ENCODE assay signal across 17 cellular contexts in the genomic region with DNA sequence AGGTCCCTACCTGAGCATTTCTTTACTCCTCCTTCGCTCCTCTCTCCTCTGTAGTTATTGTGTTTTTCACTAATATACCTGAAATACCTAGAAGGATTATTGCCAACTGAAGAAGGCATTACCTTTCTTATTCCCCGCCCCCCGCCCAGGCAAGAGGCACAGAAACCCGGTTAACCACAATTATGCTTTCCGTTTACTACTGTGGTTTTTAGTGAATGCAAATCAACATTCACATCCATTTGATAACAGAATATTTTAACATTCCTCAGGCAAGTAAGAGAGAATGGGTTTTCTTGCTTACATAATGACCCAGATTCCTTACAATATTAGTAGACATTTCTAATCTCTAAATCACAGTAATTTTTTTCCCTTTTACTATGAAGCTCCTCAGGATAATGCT.
A peak's percentile ranks its signal among the peaks of the same experiment; 100 is the strongest.
DNase-seq lines count a peak whose midpoint lies in the region; ATAC-seq and TF ChIP-seq lines count a peak whose summit lies in the region.
"Had no signal": no experiment of that assay in that cellular context is flagged by ENCODE, and none has a peak within 500 bp of the region (broad histone marks: within the 10 kb centered on the region; RNA-seq: fewer than 3 reads in every experiment).

No MANE protein-coding gene starts in this region.

- peak overlapping the region in 6 of 7 donors; percentile 38 to 78 (median 62) for H3K4me3 Mint-ChIP-seq in CD8-positive, alpha-beta memory T cell
- H3K4me3 Mint-ChIP-seq: dendritic cell treated with granulocyte-macrophage colony-stimulating factor and Interleukin-4, amounts not matched to agents 40 ng/mL and 50 ng/mL, for 4 days; neural progenitor cell; stimulated activated effector memory CD8-positive, alpha-beta T cell treated with anti-CD3 and anti-CD28 coated beads, Interleukin-12 subunit alpha, Interleukin-12 subunit beta, amount 100 ng/mL, for 72 hours had no signal

- no peak overlapping the region for H3K4me3 ChIP-seq in CD8-positive, alpha-beta memory T cell (ENCODE audit: low read length)
- H3K4me3 ChIP-seq in Loucy (ENCODE audit: low read length, poor library complexity, severe bottlenecking): peak overlapping the region; percentile 47
- H3K4me3 ChIP-seq: K562, lower lobe of right lung, neural progenitor cell had no signal

- no peaks in the 10 kb centered on the region for H4K20me1 ChIP-seq in Loucy (ENCODE audit: insufficient read depth, low read length, poor library complexity, severe bottlenecking)

- DNase-seq in CD8-positive, alpha-beta memory T cell: peak in 2 of 5 donors; percentile 16 to 61
- DNase-seq in activated naive CD4-positive, alpha-beta T cell treated with anti-CD3 and anti-CD28 coated beads, Interleukin-2, amount 50 U/mL, for 16 hours: peak; percentile 20
- peak; percentile 18 for DNase-seq in iris pigment epithelial cell (ENCODE audit: low read depth)
- no peak for DNase-seq in C1 segment of cervical spinal cord (lab: John Stamatoyannopoulos, UW)
- DNase-seq in dedifferentiated amniotic fluid mesenchymal stem cell (ENCODE audit: extremely low spot score): no peak
- DNase-seq: Caco-2; GOT3; lower lobe of right lung; NCI-H510A treated with DMSO at 0.1 percent for 48 hours; stimulated activated CD4-positive, alpha-beta T cell treated with anti-CD3 and anti-CD28 coated beads, Interleukin-4, amount 100 ng/mL, for 4 hours had no signal

- H3K9me2 ChIP-seq in Loucy (replicated peaks; ENCODE audit: low read depth, low read length): no peaks in the 10 kb centered on the region

- H3K27me3 ChIP-seq in CD8-positive, alpha-beta memory T cell (ENCODE audit: insufficient read depth, low read length, poor library complexity, severe bottlenecking): no peaks in the 10 kb centered on the region
- no peaks in the 10 kb centered on the region for H3K27me3 ChIP-seq in Loucy (ENCODE audit: insufficient read depth, low read length, poor library complexity, severe bottlenecking)
- H3K27me3 ChIP-seq: neural progenitor cell had no signal

- POLR2A ChIA-PET in CD8-positive, alpha-beta memory T cell (lab: Charles Lee): interaction anchor here (1.4 kb wide), 1 partner anchor 137 kb away, joined by 3 read pairs; no protein-coding TSS in a partner anchor

- no peak overlapping the region for H3K27ac ChIP-seq in CD8-positive, alpha-beta memory T cell (ENCODE audit: low read depth, low read length)
- H3K27ac ChIP-seq: lower lobe of right lung, neural progenitor cell had no signal

- H3K4me2 ChIP-seq in Loucy (ENCODE audit: low read depth, low read length, poor library complexity, severe bottlenecking): peak overlapping the region; percentile 60
- H3K4me2 ChIP-seq: neural progenitor cell had no signal

- no peaks in the 10 kb centered on the region for H3K79me2 ChIP-seq in Loucy (ENCODE audit: insufficient read depth, low read length)

- no peak overlapping the region for H2AFZ ChIP-seq in Loucy (ENCODE audit: low read length)
- H2AFZ ChIP-seq: neural progenitor cell had no signal

- H3K4me1 ChIP-seq in CD8-positive, alpha-beta memory T cell (ENCODE audit: insufficient read depth, low read length): peaks cover 67% of the 10 kb centered on the region
- peaks cover 62% of the 10 kb centered on the region for H3K4me1 ChIP-seq in Loucy (ENCODE audit: insufficient read depth, low read length, poor library complexity, severe bottlenecking)
- H3K4me1 ChIP-seq: Caco-2, lower lobe of right lung had no signal

- peak overlapping the region in 5 of 8 donors; percentile 8 to 80 (median 24) for H3K27ac Mint-ChIP-seq in CD8-positive, alpha-beta memory T cell
- H3K27ac Mint-ChIP-seq: dendritic cell treated with granulocyte-macrophage colony-stimulating factor and Interleukin-4, amounts not matched to agents 40 ng/mL and 50 ng/mL, for 4 days; neural progenitor cell; stimulated activated effector memory CD8-positive, alpha-beta T cell treated with anti-CD3 and anti-CD28 coated beads, Interleukin-12 subunit alpha, Interleukin-12 subunit beta, amount 100 ng/mL, for 72 hours had no signal

- H3K9ac ChIP-seq in Loucy (ENCODE audit: low read depth, low read length, poor library complexity, severe bottlenecking): peak overlapping the region; percentile 20
- H3K9ac ChIP-seq: neural progenitor cell had no signal

- peaks cover 4% of the 10 kb centered on the region; the same call in 1 of the 2 replicates for H3F3A ChIP-seq in Loucy (ENCODE audit: low read depth)

- no peaks in the 10 kb centered on the region for H3K27me3 Mint-ChIP-seq in CD8-positive, alpha-beta memory T cell
- H3K27me3 Mint-ChIP-seq: dendritic cell treated with granulocyte-macrophage colony-stimulating factor and Interleukin-4, amounts not matched to agents 40 ng/mL and 50 ng/mL, for 4 days had no signal

- peaks cover 0 to 5% (median 0%) of the 10 kb centered on the region in 5 donors for H3K9me3 Mint-ChIP-seq in CD8-positive, alpha-beta memory T cell
- H3K9me3 Mint-ChIP-seq: dendritic cell treated with granulocyte-macrophage colony-stimulating factor and Interleukin-4, amounts not matched to agents 40 ng/mL and 50 ng/mL, for 4 days; neural progenitor cell had no signal

- TF ChIP-seq CTCF in Loucy (conservative IDR thresholded peaks at IDR 0.05; ENCODE audit: low read length): no peak

- H3K9me3 ChIP-seq in CD8-positive, alpha-beta memory T cell (ENCODE audit: low read length): no peaks in the 10 kb centered on the region
- no peaks in the 10 kb centered on the region for H3K9me3 ChIP-seq in Loucy (ENCODE audit: insufficient read depth, low read depth, low read length)
- H3K9me3 ChIP-seq: Caco-2, lower lobe of right lung had no signal

- H3K4me1 Mint-ChIP-seq in CD8-positive, alpha-beta memory T cell: peaks cover 40 to 69% (median 65%) of the 10 kb centered on the region in 3 donors
- H3K4me1 Mint-ChIP-seq: stimulated activated effector memory CD8-positive, alpha-beta T cell treated with anti-CD3 and anti-CD28 coated beads, Interleukin-12 subunit alpha, Interleukin-12 subunit beta, amount 100 ng/mL, for 72 hours had no signal

- H3K36me3 Mint-ChIP-seq in CD8-positive, alpha-beta memory T cell: no peaks in the 10 kb centered on the region
- H3K36me3 Mint-ChIP-seq: stimulated activated effector memory CD8-positive, alpha-beta T cell treated with anti-CD3 and anti-CD28 coated beads, Interleukin-12 subunit alpha, Interleukin-12 subunit beta, amount 100 ng/mL, for 72 hours had no signal

- ATAC-seq in HG03432 (IDR thresholded peaks at IDR 0.05; ENCODE audit: unreplicated experiment): no peak
- ATAC-seq: K562; lower lobe of right lung; sciatic nerve; stimulated activated effector memory CD8-positive, alpha-beta T cell treated with anti-CD3 and anti-CD28 coated beads, Interleukin-12 subunit alpha, Interleukin-12 subunit beta, amount 100 ng/mL, for 72 hours had no signal

- H3K36me3 ChIP-seq in CD8-positive, alpha-beta memory T cell (ENCODE audit: insufficient read depth, low read length): no peaks in the 10 kb centered on the region
- no peaks in the 10 kb centered on the region for H3K36me3 ChIP-seq in Loucy (ENCODE audit: insufficient read depth, low read length)

- CTCF ChIA-PET in CD8-positive, alpha-beta memory T cell (lab: Charles Lee): no interaction called here

Comparison
In these comparisons a context has a peak if more than half of its experiments do, and no peak if none do; other contexts are left out.
1. DNase-seq: peak in activated naive CD4-positive, alpha-beta T cell treated with anti-CD3 and anti-CD28 coated beads, Interleukin-2, amount 50 U/mL, for 16 hours (single experiment) and iris pigment epithelial cell (single experiment); none in C1 segment of cervical spinal cord (0 of 14) and dedifferentiated amniotic fluid mesenchymal stem cell (single experiment).